Comparison of ENCODE assay signal across 26 cellular contexts in the genomic region with DNA sequence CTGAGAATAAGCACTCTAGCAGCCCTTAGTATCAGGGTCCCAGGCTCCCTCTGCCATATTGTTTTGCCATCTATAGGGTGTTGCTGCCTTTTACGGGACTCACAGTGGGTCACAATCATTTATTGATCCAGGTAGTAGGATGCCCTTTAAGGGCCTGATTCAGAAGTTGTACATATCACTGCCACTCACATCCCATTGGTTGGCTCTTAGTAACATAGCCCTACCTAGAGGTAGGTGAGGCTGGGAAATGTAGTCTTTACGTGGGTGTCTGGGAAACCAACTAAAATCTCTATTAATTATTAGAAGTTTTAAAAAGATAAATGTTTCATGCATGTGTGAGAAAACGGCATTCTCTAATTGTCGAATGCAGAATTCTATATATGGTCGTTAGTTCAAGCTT.
DNase-seq lines count a peak whose midpoint lies in the region; ATAC-seq, FAIRE-seq and TF ChIP-seq lines count a peak whose summit lies in the region.
"Had no signal": no experiment of that assay in that cellular context is flagged by ENCODE, and none has a peak within 500 bp of the region (broad histone marks: within the 10 kb centered on the region; RNA-seq: fewer than 3 reads in every experiment).

No MANE protein-coding gene starts in this region.

- peaks cover 12% of the 10 kb centered on the region for H3K4me1 Mint-ChIP-seq in memory B cell
- peaks cover 13% of the 10 kb centered on the region for H3K4me1 Mint-ChIP-seq in stimulated activated memory B cell treated with anti-CD40 and anti-IgM and Interleukin-4, amounts not matched to agents 10 μg/mL and 1 μg/mL and 100 μg/mL, for 72 hours

- peaks cover 16% of the 10 kb centered on the region for H3K36me3 Mint-ChIP-seq in memory B cell
- H3K36me3 Mint-ChIP-seq in stimulated activated memory B cell treated with anti-CD40 and anti-IgM and Interleukin-4, amounts not matched to agents 10 μg/mL and 1 μg/mL and 100 μg/mL, for 72 hours, result peaks cover 24% of the 10 kb centered on the region

- H3K4me1 ChIP-seq in DOHH2 (ENCODE audit: control insufficient read depth, low read length) (peaks cover 12% of the 10 kb centered on the region), ascending aorta (peaks cover 3 to 21% of the 10 kb centered on the region in 2 donors)
- H3K4me1 ChIP-seq: A549, HAP-1 had no signal

- TF ChIP-seq CTCF in DOHH2 (IDR thresholded peaks at IDR 0.05; ENCODE audit: low read depth, low read length, poor library complexity, severe bottlenecking), result no peak
- TF ChIP-seq CTCF in ascending aorta (IDR thresholded peaks at IDR 0.05), result no peak

- H3K27ac ChIP-seq in DOHH2 (ENCODE audit: low read depth, low read length), result no peak overlapping the region
- peak overlapping the region; percentile 47 to 69 for H3K27ac ChIP-seq in ascending aorta
- H3K27ac ChIP-seq: A549, GM23248, PC-9, RWPE1 had no signal

- H3K27me3 Mint-ChIP-seq in memory B cell, result no peaks in the 10 kb centered on the region
- H3K27me3 Mint-ChIP-seq in stimulated activated memory B cell treated with anti-CD40 and anti-IgM and Interleukin-4, amounts not matched to agents 10 μg/mL and 1 μg/mL and 100 μg/mL, for 72 hours, result no peaks in the 10 kb centered on the region
- H3K27me3 Mint-ChIP-seq: CD4-positive, alpha-beta memory T cell had no signal

- H3K9me3 ChIP-seq in DOHH2 (ENCODE audit: control insufficient read depth, insufficient read depth, low read length) (peaks cover 18% of the 10 kb centered on the region; the same call in 1 of the 2 replicates), ascending aorta (no peaks in the 10 kb centered on the region)
- H3K9me3 ChIP-seq: A549, Caco-2, HAP-1 had no signal

- H3K9me2 ChIP-seq in DOHH2 (replicated peaks; ENCODE audit: control insufficient read depth, low read length), result no peaks in the 10 kb centered on the region
- H3K9me2 ChIP-seq: SK-N-SH had no signal

- 0 out of 2 replicates have a peak, but pooled peaks cover 2% of the 10 kb centered on the region for H3F3A ChIP-seq in DOHH2 (ENCODE audit: control insufficient read depth, insufficient read depth)

- peak overlapping the region; percentile 94 for H3K27ac Mint-ChIP-seq in memory B cell
- H3K27ac Mint-ChIP-seq in stimulated activated memory B cell treated with anti-CD40 and anti-IgM and Interleukin-4, amounts not matched to agents 10 μg/mL and 1 μg/mL and 100 μg/mL, for 72 hours, result peak overlapping the region; percentile 95

- FAIRE-seq in frontal cortex (lab: Jason Lieb, UNC), result no peak
- FAIRE-seq: A549, GM12878 had no signal

- no peaks in the 10 kb centered on the region for H3K27me3 ChIP-seq in DOHH2 (ENCODE audit: control insufficient read depth, low read length)
- H3K27me3 ChIP-seq in ascending aorta, result no peaks in the 10 kb centered on the region

- no peak overlapping the region for H3K4me3 ChIP-seq in DOHH2 (ENCODE audit: low read length)
- H3K4me3 ChIP-seq in ascending aorta, result no peak overlapping the region
- H3K4me3 ChIP-seq: A549, GM12878, GM23248, HAP-1, PC-9 had no signal

- no peaks in the 10 kb centered on the region for H3K79me2 ChIP-seq in DOHH2 (ENCODE audit: control insufficient read depth, low read length)

- no peaks in the 10 kb centered on the region for H4K20me1 ChIP-seq in DOHH2 (ENCODE audit: control insufficient read depth, insufficient read depth, low read depth, low read length)

- H3K4me3 Mint-ChIP-seq in memory B cell, result no peak overlapping the region
- no peak overlapping the region for H3K4me3 Mint-ChIP-seq in stimulated activated memory B cell treated with anti-CD40 and anti-IgM and Interleukin-4, amounts not matched to agents 10 μg/mL and 1 μg/mL and 100 μg/mL, for 72 hours

- H3K9me3 Mint-ChIP-seq in memory B cell, result peaks cover 6% of the 10 kb centered on the region
- H3K9me3 Mint-ChIP-seq in stimulated activated memory B cell treated with anti-CD40 and anti-IgM and Interleukin-4, amounts not matched to agents 10 μg/mL and 1 μg/mL and 100 μg/mL, for 72 hours, result peaks cover 17% of the 10 kb centered on the region

- ATAC-seq in memory B cell (ENCODE audit: low read depth) (no peak), HG02938 (IDR thresholded peaks at IDR 0.05; ENCODE audit: unreplicated experiment) (no peak)
- no peak for ATAC-seq in stimulated activated memory B cell treated with anti-CD40 and anti-IgM and Interleukin-4, amounts not matched to agents 10 μg/mL and 1 μg/mL and 100 μg/mL, for 72 hours
- ATAC-seq: A549, GM12878 had no signal

- DNase-seq in ascending aorta (ENCODE audit: low spot score in 2 of 2) (no peak), memory B cell (ENCODE audit: low spot score in 2 of 2) (no peak), HUDEP-2 (lab: John Stamatoyannopoulos, UW; ENCODE audit: unreplicated experiment in 76 of 76) (no peak), frontal cortex (ENCODE audit: low spot score in 2 of 2) (no peak), AML-193 (lab: John Stamatoyannopoulos, UW) (no peak)
- DNase-seq: Caco-2; CD4-positive, alpha-beta memory T cell; DMS 273 treated with DMSO at 0.1 percent for 48 hours; DMS79 treated with DMSO at 0.1 percent for 48 hours; GM23248; IMR-90; NCI-H1694 treated with DMSO at 0.1 percent for 48 hours; NCI-H2081 treated with DMSO at 0.1 percent for 48 hours; NCI-H2171 treated with DMSO at 0.1 percent for 48 hours; NCI-H446; NCI-H526; PC-9; SHP77 treated with DMSO at 0.1 percent for 48 hours; SK-N-SH had no signal

- intact Hi-C loops in ascending aorta (cut with DNase I), result no loop called here

- H3K36me3 ChIP-seq in DOHH2 (ENCODE audit: control insufficient read depth, low read length), result no peaks in the 10 kb centered on the region; the same call in 1 of the 2 replicates
- H3K36me3 ChIP-seq in ascending aorta, result no peaks in the 10 kb centered on the region
- H3K36me3 ChIP-seq: HAP-1 had no signal

- H3K4me2 ChIP-seq in DOHH2 (ENCODE audit: low read length), result 0 out of 2 replicates have a peak overlapping the region, but pooled peaks have one; percentile 21
- H3K4me2 ChIP-seq: A549, PC-9, SK-N-SH had no signal
